1 cellular context compared by ENCODE assay signal in the genomic region with DNA sequence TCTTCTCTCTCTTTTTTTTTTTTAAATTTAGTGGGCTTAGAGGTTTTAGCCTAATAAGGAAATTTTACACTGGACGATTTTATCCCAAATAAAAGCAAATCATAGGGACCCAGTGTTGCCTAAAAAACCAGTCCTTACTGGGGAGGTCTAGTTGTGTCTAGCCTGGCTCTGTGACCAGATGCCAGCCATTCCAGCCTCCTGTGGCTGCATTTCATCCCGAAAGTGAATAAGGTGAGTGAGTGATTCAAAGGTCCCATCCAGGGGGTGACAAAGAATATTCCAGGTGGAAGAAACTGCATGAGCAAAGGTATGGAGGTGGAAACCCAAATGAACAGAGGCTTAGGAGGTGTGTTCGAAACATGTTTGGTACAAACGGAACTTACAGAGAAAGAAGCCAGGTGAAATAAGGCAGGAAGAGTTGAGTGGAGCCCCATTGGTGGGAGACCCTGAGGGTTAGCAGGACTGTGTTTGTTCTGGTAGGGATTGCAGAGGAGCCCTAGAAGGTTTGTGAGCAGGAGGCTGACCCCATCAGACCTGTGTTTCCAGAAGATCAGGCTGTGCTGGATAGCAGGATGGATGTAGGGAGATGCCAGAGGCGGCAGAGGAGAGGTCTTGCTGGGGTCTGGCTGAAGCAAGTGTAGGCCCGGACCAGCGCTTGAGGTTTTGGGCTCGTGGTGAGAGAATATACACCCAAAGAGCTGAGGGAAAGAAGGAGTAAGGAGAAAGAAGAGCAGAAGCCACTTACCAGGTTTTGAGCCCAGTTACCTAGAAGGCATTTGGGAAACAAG.
TF ChIP-seq lines count a peak whose summit lies in the region.

No MANE protein-coding gene starts in this region.

TF ChIP-seq in WTC11, 78 proteins besides CTCF, POLR2A, EP300 and RAD21 (continued from another document):
- TF ChIP-seq GTF2I (CRISPR knock-in tag; conservative IDR thresholded peaks at IDR 0.05) (no peak), HMGA2 (CRISPR knock-in tag; IDR thresholded peaks at IDR 0.05) (no peak), ATF1 (CRISPR knock-in tag; IDR thresholded peaks at IDR 0.05) (no peak), CREB1 (CRISPR knock-in tag; IDR thresholded peaks at IDR 0.05) (no peak), CREM (CRISPR knock-in tag; IDR thresholded peaks at IDR 0.05) (no peak), ZNF671 (CRISPR knock-in tag; IDR thresholded peaks at IDR 0.05) (no peak)
- TF ChIP-seq, protein P1, sequence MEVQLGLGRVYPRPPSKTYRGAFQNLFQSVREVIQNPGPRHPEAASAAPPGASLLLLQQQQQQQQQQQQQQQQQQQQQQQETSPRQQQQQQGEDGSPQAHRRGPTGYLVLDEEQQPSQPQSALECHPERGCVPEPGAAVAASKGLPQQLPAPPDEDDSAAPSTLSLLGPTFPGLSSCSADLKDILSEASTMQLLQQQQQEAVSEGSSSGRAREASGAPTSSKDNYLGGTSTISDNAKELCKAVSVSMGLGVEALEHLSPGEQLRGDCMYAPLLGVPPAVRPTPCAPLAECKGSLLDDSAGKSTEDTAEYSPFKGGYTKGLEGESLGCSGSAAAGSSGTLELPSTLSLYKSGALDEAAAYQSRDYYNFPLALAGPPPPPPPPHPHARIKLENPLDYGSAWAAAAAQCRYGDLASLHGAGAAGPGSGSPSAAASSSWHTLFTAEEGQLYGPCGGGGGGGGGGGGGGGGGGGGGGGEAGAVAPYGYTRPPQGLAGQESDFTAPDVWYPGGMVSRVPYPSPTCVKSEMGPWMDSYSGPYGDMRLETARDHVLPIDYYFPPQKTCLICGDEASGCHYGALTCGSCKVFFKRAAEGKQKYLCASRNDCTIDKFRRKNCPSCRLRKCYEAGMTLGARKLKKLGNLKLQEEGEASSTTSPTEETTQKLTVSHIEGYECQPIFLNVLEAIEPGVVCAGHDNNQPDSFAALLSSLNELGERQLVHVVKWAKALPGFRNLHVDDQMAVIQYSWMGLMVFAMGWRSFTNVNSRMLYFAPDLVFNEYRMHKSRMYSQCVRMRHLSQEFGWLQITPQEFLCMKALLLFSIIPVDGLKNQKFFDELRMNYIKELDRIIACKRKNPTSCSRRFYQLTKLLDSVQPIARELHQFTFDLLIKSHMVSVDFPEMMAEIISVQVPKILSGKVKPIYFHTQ (CRISPR knock-in tag; IDR thresholded peaks at IDR 0.05): no peak
- TF ChIP-seq, protein P2, sequence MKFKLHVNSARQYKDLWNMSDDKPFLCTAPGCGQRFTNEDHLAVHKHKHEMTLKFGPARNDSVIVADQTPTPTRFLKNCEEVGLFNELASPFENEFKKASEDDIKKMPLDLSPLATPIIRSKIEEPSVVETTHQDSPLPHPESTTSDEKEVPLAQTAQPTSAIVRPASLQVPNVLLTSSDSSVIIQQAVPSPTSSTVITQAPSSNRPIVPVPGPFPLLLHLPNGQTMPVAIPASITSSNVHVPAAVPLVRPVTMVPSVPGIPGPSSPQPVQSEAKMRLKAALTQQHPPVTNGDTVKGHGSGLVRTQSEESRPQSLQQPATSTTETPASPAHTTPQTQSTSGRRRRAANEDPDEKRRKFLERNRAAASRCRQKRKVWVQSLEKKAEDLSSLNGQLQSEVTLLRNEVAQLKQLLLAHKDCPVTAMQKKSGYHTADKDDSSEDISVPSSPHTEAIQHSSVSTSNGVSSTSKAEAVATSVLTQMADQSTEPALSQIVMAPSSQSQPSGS (CRISPR knock-in tag; IDR thresholded peaks at IDR 0.05; ENCODE audit: borderline replicate concordance, low read depth): no peak
- TF ChIP-seq, protein P3, sequence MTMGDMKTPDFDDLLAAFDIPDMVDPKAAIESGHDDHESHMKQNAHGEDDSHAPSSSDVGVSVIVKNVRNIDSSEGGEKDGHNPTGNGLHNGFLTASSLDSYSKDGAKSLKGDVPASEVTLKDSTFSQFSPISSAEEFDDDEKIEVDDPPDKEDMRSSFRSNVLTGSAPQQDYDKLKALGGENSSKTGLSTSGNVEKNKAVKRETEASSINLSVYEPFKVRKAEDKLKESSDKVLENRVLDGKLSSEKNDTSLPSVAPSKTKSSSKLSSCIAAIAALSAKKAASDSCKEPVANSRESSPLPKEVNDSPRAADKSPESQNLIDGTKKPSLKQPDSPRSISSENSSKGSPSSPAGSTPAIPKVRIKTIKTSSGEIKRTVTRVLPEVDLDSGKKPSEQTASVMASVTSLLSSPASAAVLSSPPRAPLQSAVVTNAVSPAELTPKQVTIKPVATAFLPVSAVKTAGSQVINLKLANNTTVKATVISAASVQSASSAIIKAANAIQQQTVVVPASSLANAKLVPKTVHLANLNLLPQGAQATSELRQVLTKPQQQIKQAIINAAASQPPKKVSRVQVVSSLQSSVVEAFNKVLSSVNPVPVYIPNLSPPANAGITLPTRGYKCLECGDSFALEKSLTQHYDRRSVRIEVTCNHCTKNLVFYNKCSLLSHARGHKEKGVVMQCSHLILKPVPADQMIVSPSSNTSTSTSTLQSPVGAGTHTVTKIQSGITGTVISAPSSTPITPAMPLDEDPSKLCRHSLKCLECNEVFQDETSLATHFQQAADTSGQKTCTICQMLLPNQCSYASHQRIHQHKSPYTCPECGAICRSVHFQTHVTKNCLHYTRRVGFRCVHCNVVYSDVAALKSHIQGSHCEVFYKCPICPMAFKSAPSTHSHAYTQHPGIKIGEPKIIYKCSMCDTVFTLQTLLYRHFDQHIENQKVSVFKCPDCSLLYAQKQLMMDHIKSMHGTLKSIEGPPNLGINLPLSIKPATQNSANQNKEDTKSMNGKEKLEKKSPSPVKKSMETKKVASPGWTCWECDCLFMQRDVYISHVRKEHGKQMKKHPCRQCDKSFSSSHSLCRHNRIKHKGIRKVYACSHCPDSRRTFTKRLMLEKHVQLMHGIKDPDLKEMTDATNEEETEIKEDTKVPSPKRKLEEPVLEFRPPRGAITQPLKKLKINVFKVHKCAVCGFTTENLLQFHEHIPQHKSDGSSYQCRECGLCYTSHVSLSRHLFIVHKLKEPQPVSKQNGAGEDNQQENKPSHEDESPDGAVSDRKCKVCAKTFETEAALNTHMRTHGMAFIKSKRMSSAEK (CRISPR knock-in tag; IDR thresholded peaks at IDR 0.05; ENCODE audit: borderline replicate concordance): no peak
